10 cellular contexts compared by ENCODE assay signal in genomic region chr11:130088909-130089668, GRCh38. TPM values are rescaled to one million over a fixed set of nuclear protein-coding genes. Genes with fewer than 3 reads are reported as not detected.
DNase-seq lines count a peak whose midpoint lies in the region; ATAC-seq, FAIRE-seq and TF ChIP-seq lines count a peak whose summit lies in the region.
"Had no signal": no experiment of that assay in that cellular context is flagged by ENCODE, and none has a peak within 500 bp of the region (broad histone marks: within the 10 kb centered on the region; RNA-seq: fewer than 3 reads in every experiment).

No MANE protein-coding gene starts in this region.

- H3K9me3 ChIP-seq in RWPE2 (ENCODE audit: severe bottlenecking) (peaks cover 2% of the 10 kb centered on the region), cardiac muscle cell (ENCODE audit: low read depth) (no peaks in the 10 kb centered on the region)

- FAIRE-seq in D721Med (lab: Jason Lieb, UNC), result no peak

- H3K4me1 Mint-ChIP-seq in activated naive CD8-positive, alpha-beta T cell (ENCODE audit: low read depth), result peaks cover 3% of the 10 kb centered on the region
- H3K4me1 Mint-ChIP-seq in activated naive CD8-positive, alpha-beta T cell treated with anti-CD3 and anti-CD28 coated beads, Interleukin-2, amount 50 U/mL, for 24 hours, result peaks cover 12% of the 10 kb centered on the region
- peaks cover 40 to 65% of the 10 kb centered on the region in 2 donors for H3K4me1 Mint-ChIP-seq in stimulated activated naive B cell treated with anti-CD40 and anti-IgM and Interleukin-4, amounts not matched to agents 10 μg/mL and 1 μg/mL and 100 μg/mL, for 72 hours
- peaks cover 2% of the 10 kb centered on the region for H3K4me1 Mint-ChIP-seq in activated CD4-positive, alpha-beta memory T cell treated with anti-CD3 and anti-CD28 coated beads, Interleukin-2, amount 10 ng/mL, durations not matched to agents 7 days and 5 days

- H3K27me3 ChIP-seq in RWPE2 (ENCODE audit: insufficient read depth, poor library complexity, severe bottlenecking) (no peaks in the 10 kb centered on the region), cardiac muscle cell (no peaks in the 10 kb centered on the region)

- H3K36me3 ChIP-seq in RWPE2 (ENCODE audit: low read depth) (peaks cover 9% of the 10 kb centered on the region), cardiac muscle cell (no peaks in the 10 kb centered on the region)

- H3K4me1 ChIP-seq in RWPE2 (ENCODE audit: insufficient read depth, poor library complexity, severe bottlenecking) (peaks cover 15% of the 10 kb centered on the region), cardiac muscle cell (ENCODE audit: low read depth) (peaks cover 6% of the 10 kb centered on the region)

- H3K4me3 ChIP-seq in RWPE2 (ENCODE audit: severe bottlenecking), result no peak overlapping the region
- no peak overlapping the region for H3K4me3 ChIP-seq in cardiac muscle cell

- CTCF ChIA-PET in activated CD4-positive, alpha-beta memory T cell treated with anti-CD3 and anti-CD28 coated beads, Interleukin-2, amount 10 ng/mL, durations not matched to agents 7 days and 5 days (lab: Charles Lee), result no interaction called here

- H3K36me3 Mint-ChIP-seq in activated naive CD8-positive, alpha-beta T cell, result peaks cover 11% of the 10 kb centered on the region
- peaks cover 7% of the 10 kb centered on the region for H3K36me3 Mint-ChIP-seq in activated naive CD8-positive, alpha-beta T cell treated with anti-CD3 and anti-CD28 coated beads, Interleukin-2, amount 50 U/mL, for 24 hours (ENCODE audit: low read depth)
- peaks cover 10 to 12% of the 10 kb centered on the region in 2 donors for H3K36me3 Mint-ChIP-seq in stimulated activated naive B cell treated with anti-CD40 and anti-IgM and Interleukin-4, amounts not matched to agents 10 μg/mL and 1 μg/mL and 100 μg/mL, for 72 hours
- H3K36me3 Mint-ChIP-seq in activated CD4-positive, alpha-beta memory T cell treated with anti-CD3 and anti-CD28 coated beads, Interleukin-2, amount 10 ng/mL, durations not matched to agents 7 days and 5 days (ENCODE audit: low read depth), result no peaks in the 10 kb centered on the region

- peak overlapping the region; percentile 23 for H3K27ac Mint-ChIP-seq in activated naive CD8-positive, alpha-beta T cell
- H3K27ac Mint-ChIP-seq in activated naive CD8-positive, alpha-beta T cell treated with anti-CD3 and anti-CD28 coated beads, Interleukin-2, amount 50 U/mL, for 24 hours, result no peak overlapping the region
- H3K27ac Mint-ChIP-seq in stimulated activated naive B cell treated with anti-CD40 and anti-IgM and Interleukin-4, amounts not matched to agents 10 μg/mL and 1 μg/mL and 100 μg/mL, for 72 hours, result peak overlapping the region; percentile 2
- H3K27ac Mint-ChIP-seq in activated CD4-positive, alpha-beta memory T cell treated with anti-CD3 and anti-CD28 coated beads, Interleukin-2, amount 10 ng/mL, durations not matched to agents 7 days and 5 days, result no peak overlapping the region
- H3K27ac Mint-ChIP-seq: activated naive CD4-positive, alpha-beta T cell treated with anti-CD3 and anti-CD28 coated beads, Interleukin-2, amount 50 U/mL, for 24 hours had no signal

- no peaks in the 10 kb centered on the region for H3K27me3 Mint-ChIP-seq in activated naive CD8-positive, alpha-beta T cell
- H3K27me3 Mint-ChIP-seq in activated naive CD8-positive, alpha-beta T cell treated with anti-CD3 and anti-CD28 coated beads, Interleukin-2, amount 50 U/mL, for 24 hours, result no peaks in the 10 kb centered on the region
- no peaks in the 10 kb centered on the region for H3K27me3 Mint-ChIP-seq in stimulated activated naive B cell treated with anti-CD40 and anti-IgM and Interleukin-4, amounts not matched to agents 10 μg/mL and 1 μg/mL and 100 μg/mL, for 72 hours
- peaks cover 3% of the 10 kb centered on the region for H3K27me3 Mint-ChIP-seq in activated CD4-positive, alpha-beta memory T cell treated with anti-CD3 and anti-CD28 coated beads, Interleukin-2, amount 10 ng/mL, durations not matched to agents 7 days and 5 days
- H3K27me3 Mint-ChIP-seq: activated naive CD4-positive, alpha-beta T cell treated with anti-CD3 and anti-CD28 coated beads, Interleukin-2, amount 50 U/mL, for 24 hours had no signal

- H3K9me3 Mint-ChIP-seq in activated naive CD8-positive, alpha-beta T cell (ENCODE audit: low read depth), result no peaks in the 10 kb centered on the region
- no peaks in the 10 kb centered on the region for H3K9me3 Mint-ChIP-seq in activated naive CD8-positive, alpha-beta T cell treated with anti-CD3 and anti-CD28 coated beads, Interleukin-2, amount 50 U/mL, for 24 hours
- peaks cover 0 to 2% of the 10 kb centered on the region in 2 donors for H3K9me3 Mint-ChIP-seq in stimulated activated naive B cell treated with anti-CD40 and anti-IgM and Interleukin-4, amounts not matched to agents 10 μg/mL and 1 μg/mL and 100 μg/mL, for 72 hours
- H3K9me3 Mint-ChIP-seq in activated CD4-positive, alpha-beta memory T cell treated with anti-CD3 and anti-CD28 coated beads, Interleukin-2, amount 10 ng/mL, durations not matched to agents 7 days and 5 days, result no peaks in the 10 kb centered on the region
- H3K9me3 Mint-ChIP-seq: activated naive CD4-positive, alpha-beta T cell treated with anti-CD3 and anti-CD28 coated beads, Interleukin-2, amount 50 U/mL, for 24 hours had no signal

- no peak overlapping the region for H3K4me3 Mint-ChIP-seq in activated naive CD8-positive, alpha-beta T cell
- H3K4me3 Mint-ChIP-seq in activated naive CD8-positive, alpha-beta T cell treated with anti-CD3 and anti-CD28 coated beads, Interleukin-2, amount 50 U/mL, for 24 hours, result no peak overlapping the region
- no peak overlapping the region for H3K4me3 Mint-ChIP-seq in stimulated activated naive B cell treated with anti-CD40 and anti-IgM and Interleukin-4, amounts not matched to agents 10 μg/mL and 1 μg/mL and 100 μg/mL, for 72 hours
- H3K4me3 Mint-ChIP-seq in activated CD4-positive, alpha-beta memory T cell treated with anti-CD3 and anti-CD28 coated beads, Interleukin-2, amount 10 ng/mL, durations not matched to agents 7 days and 5 days, result no peak overlapping the region
- H3K4me3 Mint-ChIP-seq: activated naive CD4-positive, alpha-beta T cell treated with anti-CD3 and anti-CD28 coated beads, Interleukin-2, amount 50 U/mL, for 24 hours had no signal

- no peak for DNase-seq in activated naive CD8-positive, alpha-beta T cell treated with anti-CD3 and anti-CD28 coated beads, Interleukin-2, amount 50 U/mL, for 24 hours
- DNase-seq in RWPE2 (ENCODE audit: low spot score), result no peak
- DNase-seq in cardiac muscle cell (ENCODE audit: low read depth in 1 of 2, low spot score in 1 of 2), result no peak
- no peak for DNase-seq in stimulated activated naive B cell treated with anti-CD40 and anti-IgM and Interleukin-4, amounts not matched to agents 10 μg/mL and 1 μg/mL and 100 μg/mL, for 72 hours
- no peak for DNase-seq in activated CD4-positive, alpha-beta memory T cell treated with anti-CD3 and anti-CD28 coated beads, Interleukin-2, amount 10 ng/mL, durations not matched to agents 7 days and 5 days
- DNase-seq in D721Med (ENCODE audit: insufficient read length, low spot score), result no peak
- DNase-seq: posterior cingulate gyrus had no signal

- peak overlapping the region; percentile 10 for H3K27ac ChIP-seq in RWPE2 (ENCODE audit: poor library complexity, severe bottlenecking)
- peak overlapping the region; percentile 68 for H3K27ac ChIP-seq in cardiac muscle cell

- no peak for TF ChIP-seq CTCF in RWPE2 (IDR thresholded peaks at IDR 0.05; ENCODE audit: poor library complexity, severe bottlenecking)
- no peak for TF ChIP-seq CTCF in cardiac muscle cell (IDR thresholded peaks at IDR 0.05; ENCODE audit: low read depth, low read length)
- TF ChIP-seq CTCF in D721Med (IDR thresholded peaks at IDR 0.05; ENCODE audit: insufficient read depth, missing control alignments), result no peak

- ATAC-seq in activated naive CD8-positive, alpha-beta T cell treated with anti-CD3 and anti-CD28 coated beads, Interleukin-2, amount 50 U/mL, for 24 hours, result no peak
- ATAC-seq in RWPE2 (ENCODE audit: low read depth) (peak; percentile 52; the same call in 2 of the 3 replicates), GM21528 (IDR thresholded peaks at IDR 0.05; ENCODE audit: low FRiP score, unreplicated experiment) (no peak)
- no peak for ATAC-seq in stimulated activated naive B cell treated with anti-CD40 and anti-IgM and Interleukin-4, amounts not matched to agents 10 μg/mL and 1 μg/mL and 100 μg/mL, for 72 hours (replicated peaks)

- POLR2A ChIA-PET in activated CD4-positive, alpha-beta memory T cell treated with anti-CD3 and anti-CD28 coated beads, Interleukin-2, amount 10 ng/mL, durations not matched to agents 7 days and 5 days (lab: Charles Lee), result no interaction called here

RNA-seq across cellular contexts. Expression of gene APLP2, which starts 19.4 kb away (rescaled TPM):
- 469 and 608 TPM in 2 replicates for total RNA-seq in cardiac muscle cell
- 515 and 571 TPM in 2 replicates for polyA plus RNA-seq in cardiac muscle cell
- total RNA-seq in activated CD4-positive, alpha-beta memory T cell treated with anti-CD3 and anti-CD28 coated beads, Interleukin-2, amount 10 ng/mL, durations not matched to agents 7 days and 5 days, result 10 to 100 TPM; 31.1 to 33.2 TPM

Comparison
In these comparisons a context has a peak if more than half of its experiments do, and no peak if none do; other contexts are left out.
1. H3K27ac Mint-ChIP-seq: peak in activated naive CD8-positive, alpha-beta T cell (single experiment) and stimulated activated naive B cell treated with anti-CD40 and anti-IgM and Interleukin-4, amounts not matched to agents 10 μg/mL and 1 μg/mL and 100 μg/mL, for 72 hours (single experiment); none in activated naive CD8-positive, alpha-beta T cell treated with anti-CD3 and anti-CD28 coated beads, Interleukin-2, amount 50 U/mL, for 24 hours (single experiment) and activated CD4-positive, alpha-beta memory T cell treated with anti-CD3 and anti-CD28 coated beads, Interleukin-2, amount 10 ng/mL, durations not matched to agents 7 days and 5 days (single experiment).
2. RNA of gene APLP2, which starts 19.4 kb away (total RNA-seq): 469 to 608 TPM in cardiac muscle cell; 31.1 to 33.2 TPM in activated CD4-positive, alpha-beta memory T cell treated with anti-CD3 and anti-CD28 coated beads, Interleukin-2, amount 10 ng/mL, durations not matched to agents 7 days and 5 days; every median in the first group is over 10 times any median in the second.